Comparison of ENCODE assay signal across 18 cellular contexts in the genomic region with DNA sequence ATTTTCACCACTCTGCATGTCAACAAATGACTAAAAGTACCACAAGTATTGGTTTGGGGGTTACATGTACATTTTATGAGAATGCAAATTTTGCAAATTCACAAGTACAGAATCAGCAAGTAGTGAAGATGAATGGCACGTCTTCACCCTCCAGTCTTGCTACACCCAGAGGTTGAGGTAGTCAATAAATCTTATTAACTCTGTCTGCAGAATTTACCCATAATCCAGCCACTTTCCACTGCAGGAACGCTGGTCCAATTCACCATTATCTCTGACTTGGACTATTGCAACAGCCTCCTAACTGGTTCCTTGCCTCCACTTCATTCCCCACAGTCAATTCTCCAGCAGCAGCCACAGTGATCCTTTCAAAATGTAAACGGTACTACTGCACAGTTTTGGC. TPM values are rescaled to one million over a fixed set of nuclear protein-coding genes. Genes with fewer than 3 reads are reported as not detected.
A peak's percentile ranks its signal among the peaks of the same experiment; 100 is the strongest.
DNase-seq lines count a peak whose midpoint lies in the region; ATAC-seq, FAIRE-seq and TF ChIP-seq lines count a peak whose summit lies in the region.
"Had no signal": no experiment of that assay in that cellular context is flagged by ENCODE, and none has a peak within 500 bp of the region (broad histone marks: within the 10 kb centered on the region; RNA-seq: fewer than 3 reads in every experiment).

No MANE protein-coding gene starts in this region.

- peak; percentile 43 for FAIRE-seq in GM12891 (lab: Jason Lieb, UNC)
- FAIRE-seq in GM12892 (lab: Jason Lieb, UNC): no peak
- FAIRE-seq in GM12878 (lab: Jason Lieb, UNC): no peak
- FAIRE-seq: H1 had no signal

- H3K36me3 ChIP-seq in GM12878 (ENCODE audit: control insufficient read depth in 2 of 2, insufficient read depth in 2 of 2, low read length in 1 of 2) (peaks cover 6 to 22% of the 10 kb centered on the region in 2 experiments), neural progenitor cell (peaks cover 12% of the 10 kb centered on the region), trophoblast cell (ENCODE audit: control insufficient read depth in 1 of 2, insufficient read depth in 2 of 2, low read length in 2 of 2) (peaks cover 20 to 34% of the 10 kb centered on the region in 2 experiments)

- H4K8ac ChIP-seq in trophoblast cell (ENCODE audit: low read depth, low read length): no peak overlapping the region

- H2AK5ac ChIP-seq in trophoblast cell (ENCODE audit: low read length): no peak overlapping the region

- H4K91ac ChIP-seq in trophoblast cell (ENCODE audit: low read depth, low read length): no peak overlapping the region

- H2BK120ac ChIP-seq in trophoblast cell (ENCODE audit: insufficient read depth, low read length, poor library complexity): no peak overlapping the region

- intact Hi-C loops in GM12878 (cut with micrococcal nuclease; ENCODE audit: unreplicated experiment): no loop called here

- TF ChIP-seq RAD21 in GM12878 (IDR thresholded peaks at IDR 0.05; ENCODE audit: insufficient read depth, low read depth, low read length): no peak

- H2AFZ ChIP-seq in GM12878 (ENCODE audit: control insufficient read depth, low read depth, low read length) (no peak overlapping the region), neural progenitor cell (replicated peaks) (no peak overlapping the region), trophoblast cell (ENCODE audit: insufficient read depth, low read length, poor library complexity) (no peak overlapping the region)
- H2AFZ ChIP-seq: GM23248 had no signal

- peaks cover 15% of the 10 kb centered on the region for H3F3A ChIP-seq in neural progenitor cell (ENCODE audit: low read depth)

- H3K4me2 ChIP-seq in GM12878 (ENCODE audit: control insufficient read depth, insufficient read depth) (peak overlapping the region; percentile 11; the same call in 1 of the 2 replicates), neural progenitor cell (no peak overlapping the region), trophoblast cell (ENCODE audit: low read length) (no peak overlapping the region)

- SMC1A ChIA-PET in GM12878 (lab: Charles Lee; ENCODE audit: uncharacterized antibody, unreplicated experiment): no interaction called here

- no peak for TF ChIP-seq CTCF in GM12878 (IDR thresholded peaks at IDR 0.05 in 2 of 3, conservative IDR thresholded peaks at IDR 0.05 in 1 of 3; ENCODE audit: control insufficient read depth in 2 of 3, extremely low read depth in 1 of 3, insufficient read depth in 1 of 3, low read depth in 3 of 3, low read length in 3 of 3)
- no peak for TF ChIP-seq CTCF in neural progenitor cell (IDR thresholded peaks at IDR 0.05)

- H3K4me3 ChIP-seq in GM12878 (no peak overlapping the region), neural progenitor cell (no peak overlapping the region), trophoblast cell (ENCODE audit: low read depth, low read length) (no peak overlapping the region)
- H3K4me3 ChIP-seq: GM23248 had no signal

- ATAC-seq in GM12878: no peak

- H3K9ac ChIP-seq in GM12878 (ENCODE audit: control insufficient read depth, insufficient read depth, low read length): no peak overlapping the region; the same call in 1 of the 2 replicates
- no peak overlapping the region for H3K9ac ChIP-seq in neural progenitor cell
- no peak overlapping the region for H3K9ac ChIP-seq in trophoblast cell (ENCODE audit: low read length)
- H3K9ac ChIP-seq: GM23248 had no signal

- in situ Hi-C loops in GM12878 (cut with MboI): no loop called here

- H3K4me1 ChIP-seq in GM12878 (ENCODE audit: control insufficient read depth, insufficient read depth, low read length) (peaks cover 6% of the 10 kb centered on the region), neural progenitor cell (no peaks in the 10 kb centered on the region), trophoblast cell (ENCODE audit: control insufficient read depth in 1 of 2, insufficient read depth in 2 of 2, low read length in 2 of 2) (no peaks in the 10 kb centered on the region)

- H3K27me3 Mint-ChIP-seq in neural progenitor cell (ENCODE audit: insufficient read depth, low read depth): no peaks in the 10 kb centered on the region
- H3K27me3 Mint-ChIP-seq: CD4-positive, alpha-beta memory T cell had no signal

- H2BK12ac ChIP-seq in trophoblast cell (ENCODE audit: low read length): no peak overlapping the region

- TF ChIP-seq EP300 in GM12878 (IDR thresholded peaks at IDR 0.05; ENCODE audit: borderline replicate concordance in 1 of 2, control insufficient read depth in 1 of 2, low read depth in 2 of 2, low read length in 2 of 2): no peak

- H3K27me3 ChIP-seq in GM12878 (replicated peaks in 1 of 2; ENCODE audit: control insufficient read depth in 2 of 2, insufficient read depth in 2 of 2, low read length in 1 of 2): no peaks in the 10 kb centered on the region
- H3K27me3 ChIP-seq in neural progenitor cell: no peaks in the 10 kb centered on the region
- H3K27me3 ChIP-seq in trophoblast cell (ENCODE audit: insufficient read depth, low read length): no peaks in the 10 kb centered on the region

- H3K27ac ChIP-seq in GM12878 (ENCODE audit: control insufficient read depth, insufficient read depth) (peak overlapping the region; percentile 72), neural progenitor cell (peak overlapping the region; percentile 31), trophoblast cell (ENCODE audit: low read depth, low read length) (no peak overlapping the region)
- H3K27ac ChIP-seq: GM23248 had no signal

- no peak overlapping the region for H3K14ac ChIP-seq in trophoblast cell (ENCODE audit: low read length)

- H4K12ac ChIP-seq in trophoblast cell (ENCODE audit: low read depth, low read length): no peak overlapping the region

- H3K79me2 ChIP-seq in GM12878 (ENCODE audit: control insufficient read depth, insufficient read depth, low read length) (no peaks in the 10 kb centered on the region), neural progenitor cell (ENCODE audit: low read depth) (no peaks in the 10 kb centered on the region), trophoblast cell (ENCODE audit: control insufficient read depth, insufficient read depth, low read length, poor library complexity) (no peaks in the 10 kb centered on the region)

- TF ChIP-seq POLR2A in GM12891 (IDR thresholded peaks at IDR 0.05; ENCODE audit: low read depth, low read length): no peak
- TF ChIP-seq POLR2A in GM12892 (IDR thresholded peaks at IDR 0.05; ENCODE audit: low read depth, low read length): 0 out of 2 replicates have a peak, but pooled peaks have one; percentile 39
- TF ChIP-seq POLR2A in GM12878 (IDR thresholded peaks at IDR 0.05; ENCODE audit: low read depth, low read length): 0 out of 2 replicates have a peak, but pooled peaks have one; percentile 1

- DNase-seq in GM12891 (ENCODE audit: insufficient read length, low spot score) (no peak), GM12892 (ENCODE audit: insufficient read length) (no peak), GM12878 (ENCODE audit: low read depth, low spot score) (no peak), neural progenitor cell (ENCODE audit: low spot score) (no peak), trophoblast cell (no peak), NCI-H345 treated with DMSO at 0.1 percent for 48 hours (lab: John Stamatoyannopoulos, UW; ENCODE audit: unreplicated experiment) (no peak)
- DNase-seq: C1 segment of cervical spinal cord; Calu3; CD4-positive, alpha-beta memory T cell; COR-L47; DMS53; DMS79 treated with DMSO at 0.1 percent for 48 hours; GF-D8; GM23248; H7; HCEC 1CT had no signal

- no peaks in the 10 kb centered on the region for H3K9me3 Mint-ChIP-seq in neural progenitor cell
- H3K9me3 Mint-ChIP-seq: CD4-positive, alpha-beta memory T cell had no signal

- WGBS in GM12878 (ENCODE audit: insufficient coverage, insufficient replicate concordance, low lambda C conversion rate, missing lambda C conversion rate): 77% methylated on average over 3 of the region's 3 CpGs
- no CpG with 5 or more reads among the region's 3 CpGs for WGBS in trophoblast cell (ENCODE audit: extremely low coverage, insufficient coverage, insufficient read length)

- H3K18ac ChIP-seq in trophoblast cell (ENCODE audit: low read length): no peak overlapping the region

- no TSS peak for BruUV-seq in GM12878 (replicated peaks; lab: Mats Ljungman, UMichigan)

- H3K4me1 Mint-ChIP-seq in neural progenitor cell: no peaks in the 10 kb centered on the region

- no peaks in the 10 kb centered on the region for H4K20me1 ChIP-seq in GM12878 (ENCODE audit: control insufficient read depth, insufficient read depth)
- H4K20me1 ChIP-seq in neural progenitor cell (ENCODE audit: low read depth): no peaks in the 10 kb centered on the region

- H3K27ac Mint-ChIP-seq in neural progenitor cell: no peak overlapping the region

- RAD21 ChIA-PET in GM12878 (lab: Charles Lee; ENCODE audit: unreplicated experiment): interaction anchor here (1.5 kb wide), 1 partner anchor 11 kb away, joined by 4 read pairs; a partner anchor contains a TSS

- H3K4me3 Mint-ChIP-seq in neural progenitor cell: no peak overlapping the region
- H3K4me3 Mint-ChIP-seq: CD4-positive, alpha-beta memory T cell had no signal

- no peak overlapping the region for H3K4ac ChIP-seq in trophoblast cell (ENCODE audit: low read depth, low read length)

- no peaks in the 10 kb centered on the region for H3K79me1 ChIP-seq in trophoblast cell (ENCODE audit: low read length)

- POLR2A ChIA-PET in GM12878 (lab: Charles Lee): no interaction called here

- CTCF ChIA-PET in GM12878 (lab: Yijun Ruan, JAX): interaction anchor here (1.0 kb wide), 1 partner anchor 191 kb away, joined by 3 read pairs; no protein-coding TSS in a partner anchor

- no peak overlapping the region for H3K23ac ChIP-seq in trophoblast cell (ENCODE audit: low read length)

- no peaks in the 10 kb centered on the region for H3K9me3 ChIP-seq in GM12878 (replicated peaks; ENCODE audit: control insufficient read depth, insufficient read depth, low read length)
- no peaks in the 10 kb centered on the region for H3K9me3 ChIP-seq in neural progenitor cell (ENCODE audit: low read depth)
- no peaks in the 10 kb centered on the region for H3K9me3 ChIP-seq in trophoblast cell (ENCODE audit: insufficient read depth, low read depth, low read length)

- H3K36me3 Mint-ChIP-seq in neural progenitor cell: peaks cover 16% of the 10 kb centered on the region

- H2BK5ac ChIP-seq in trophoblast cell (ENCODE audit: low read depth, low read length, poor library complexity): no peak overlapping the region

RNA-seq across cellular contexts. Expression of a gene that starts 10.6 kb away (rescaled TPM):
- polyA plus RNA-seq in GM12891 (2012; ENCODE audit: low read depth, missing spikeins): 322 TPM
- 383 TPM for polyA plus RNA-seq in GM12892 (2012; ENCODE audit: missing spikeins)
- 87.8 and 92.9 TPM in 2 replicates for total RNA-seq in GM12878 (2013; cell fraction: nucleolus; rRNA removed)
- 210 and 266 TPM in 2 replicates for total RNA-seq in GM12878 (2014; rRNA removed)
- total RNA-seq in GM12878 (2014; rRNA removed; fragmentation: Illumina TruSeq; extraction: Trizol): 388 and 393 TPM in 2 replicates
- 264 and 268 TPM in 2 replicates for total RNA-seq in GM12878 (2021)
- 242 TPM for polyA plus RNA-seq in GM12878 (2011; ENCODE audit: low read depth)
- 560 and 713 TPM in 2 replicates for polyA plus RNA-seq in GM12878 (2011; rRNA removed)
- 278 and 284 TPM in 2 replicates for polyA plus RNA-seq in GM12878 (2011; cell fraction: cytosol; rRNA removed)
- 198 and 233 TPM in 2 replicates for polyA plus RNA-seq in GM12878 (2011; cell fraction: nucleus; rRNA removed)
- polyA plus RNA-seq in GM12878 (2012): 256 and 258 TPM in 2 replicates
- 562 and 695 TPM in 2 replicates for polyA plus RNA-seq in GM12878 (2014; fragmentation: Illumina TruSeq; extraction: Trizol)
- 1,000 to 10,000 TPM; 1,117 to 1,221 TPM for polyA plus RNA-seq in GM12878 (2014; fragmentation: Nextera tagmentation; extraction: Ambion mirVana)
- polyA plus RNA-seq in GM12878 (2014; rRNA removed): 277 and 369 TPM in 2 replicates
- polyA plus RNA-seq in GM12878 (2016; fragmentation: Nextera tagmentation; extraction: Ambion mirVana): 100 to 1,000 TPM; 533 to 563 TPM
- polyA minus RNA-seq in GM12878 (2011; rRNA and poly(A)+ RNA removed): 130 and 177 TPM in 2 replicates
- 44.6 and 64.8 TPM in 2 replicates for polyA minus RNA-seq in GM12878 (2011; cell fraction: cytosol; rRNA and poly(A)+ RNA removed)
- 46.9 and 61.7 TPM in 2 replicates for polyA minus RNA-seq in GM12878 (2011; cell fraction: nucleus; rRNA and poly(A)+ RNA removed)
- 368 and 595 TPM in 2 replicates for total RNA-seq in neural progenitor cell (ENCODE audit: low replicate concordance)
- polyA plus RNA-seq in trophoblast cell (2013): 499 and 508 TPM in 2 replicates

RNA-seq across cellular contexts. Expression of a gene that starts 14.5 kb away (rescaled TPM):
- 1.5 TPM for polyA plus RNA-seq in GM12891 (2012; ENCODE audit: low read depth, missing spikeins)
- 8.4 TPM for polyA plus RNA-seq in GM12892 (2012; ENCODE audit: missing spikeins)
- total RNA-seq in GM12878 (2013; cell fraction: nucleolus; rRNA removed): 12.1 and 12.5 TPM in 2 replicates
- total RNA-seq in GM12878 (2014; rRNA removed) (9.6 and 14.7 TPM in 2 replicates), GM12878 (2014; rRNA removed; fragmentation: Illumina TruSeq; extraction: Trizol) (14.7 and 16.4 TPM in 2 replicates), GM12878 (2021) (14.3 and 14.8 TPM in 2 replicates), neural progenitor cell (ENCODE audit: low replicate concordance) (27.1 and 46.9 TPM in 2 replicates)
- 4.6 TPM for polyA plus RNA-seq in GM12878 (2011; ENCODE audit: low read depth)
- polyA plus RNA-seq in GM12878 (2011; rRNA removed) (16.4 and 25.1 TPM in 2 replicates), GM12878 (2014; fragmentation: Illumina TruSeq; extraction: Trizol) (15.1 and 20.1 TPM in 2 replicates), GM12878 (2014; fragmentation: Nextera tagmentation; extraction: Ambion mirVana) (1 to 10 TPM; 2.6 to 6.1 TPM), GM12878 (2014; rRNA removed) (8.4 and 10.6 TPM in 2 replicates), GM12878 (2016; fragmentation: Nextera tagmentation; extraction: Ambion mirVana) (10 to 100 TPM in 1 of 2 experiments, under 1 TPM in 1; 0.74 to 21.4 TPM)
- polyA plus RNA-seq in GM12878 (2011; cell fraction: cytosol; rRNA removed): 5.1 and 5.4 TPM in 2 replicates
- 2.7 and 4.5 TPM in 2 replicates for polyA plus RNA-seq in GM12878 (2011; cell fraction: nucleus; rRNA removed)
- 6.5 TPM in 2 replicates for polyA plus RNA-seq in GM12878 (2012)
- 4.4 and 11.6 TPM in 2 replicates for polyA minus RNA-seq in GM12878 (2011; rRNA and poly(A)+ RNA removed)
- 0.94 and 4.8 TPM in 2 replicates for polyA minus RNA-seq in GM12878 (2011; cell fraction: cytosol; rRNA and poly(A)+ RNA removed)
- 1.3 and 2.4 TPM in 2 replicates for polyA minus RNA-seq in GM12878 (2011; cell fraction: nucleus; rRNA and poly(A)+ RNA removed)
- polyA plus RNA-seq in trophoblast cell (2013): 1.3 and 2.0 TPM in 2 replicates

RNA-seq across cellular contexts. Expression of a gene that starts 43.4 kb away (rescaled TPM):
- polyA plus RNA-seq in GM12891 (2012; ENCODE audit: low read depth, missing spikeins): 1.4 TPM
- 2.2 TPM for polyA plus RNA-seq in GM12892 (2012; ENCODE audit: missing spikeins)
- total RNA-seq in GM12878 (2013; cell fraction: nucleolus; rRNA removed): 1.6 and 2.1 TPM in 2 replicates
- total RNA-seq in GM12878 (2014; rRNA removed): 0.27 and 0.79 TPM in 2 replicates
- total RNA-seq in GM12878 (2014; rRNA removed; fragmentation: Illumina TruSeq; extraction: Trizol): 0.46 and 0.98 TPM in 2 replicates
- 0.23 and 0.66 TPM in 2 replicates for total RNA-seq in GM12878 (2021)
- polyA plus RNA-seq in GM12878 (2011; ENCODE audit: low read depth): 0.62 TPM
- 0.75 and 0.79 TPM in 2 replicates for polyA plus RNA-seq in GM12878 (2011; rRNA removed)
- 0.55 and 0.78 TPM in 2 replicates for polyA plus RNA-seq in GM12878 (2011; cell fraction: cytosol; rRNA removed)
- 0.60 and 0.67 TPM in 2 replicates for polyA plus RNA-seq in GM12878 (2011; cell fraction: nucleus; rRNA removed)
- 0.51 and 0.90 TPM in 2 replicates for polyA plus RNA-seq in GM12878 (2012)
- polyA plus RNA-seq in GM12878 (2014; fragmentation: Illumina TruSeq; extraction: Trizol): 0.66 and 1.0 TPM in 2 replicates
- polyA plus RNA-seq in GM12878 (2014; fragmentation: Nextera tagmentation; extraction: Ambion mirVana): under 1 TPM; 0.15 to 0.34 TPM
- polyA plus RNA-seq in GM12878 (2014; rRNA removed): 0.55 and 0.62 TPM in 2 replicates
- polyA plus RNA-seq in GM12878 (2016; fragmentation: Nextera tagmentation; extraction: Ambion mirVana): under 1 TPM; 0.28 to 0.43 TPM
- 0.41 and 0.95 TPM in 2 replicates for polyA minus RNA-seq in GM12878 (2011; rRNA and poly(A)+ RNA removed)
- polyA minus RNA-seq in GM12878 (2011; cell fraction: cytosol; rRNA and poly(A)+ RNA removed): not detected in 2 replicates
- polyA minus RNA-seq in GM12878 (2011; cell fraction: nucleus; rRNA and poly(A)+ RNA removed): 0.12 and 0.38 TPM in 2 replicates
- 2.0 and 10.2 TPM in 2 replicates for total RNA-seq in neural progenitor cell (ENCODE audit: low replicate concordance)
- polyA plus RNA-seq in trophoblast cell (2013): 0.49 and 0.55 TPM in 2 replicates
- total RNA-seq: A673 had no signal
